ENCODE assay signal across 11 cellular contexts in the genomic region with DNA sequence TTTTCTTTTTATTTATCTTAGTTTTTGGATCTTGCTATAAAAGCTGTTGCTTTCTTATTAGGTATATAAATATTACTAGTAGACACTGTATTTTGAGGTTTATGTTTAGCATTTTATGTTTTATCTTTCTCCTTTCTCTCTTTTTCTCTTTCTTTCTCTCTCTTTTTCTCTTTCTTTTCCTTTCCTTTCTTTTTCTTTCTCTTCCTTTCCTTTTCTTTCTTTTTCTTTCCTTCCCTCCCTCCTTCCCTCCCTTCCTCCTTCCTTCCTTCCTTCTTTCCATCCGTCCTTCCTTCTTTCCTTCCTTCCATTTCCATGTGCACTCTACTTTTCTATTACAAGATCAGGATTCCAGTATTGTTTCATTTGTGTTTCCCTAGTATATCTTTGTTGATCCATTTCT.
"Had no signal": no experiment of that assay in that cellular context is flagged by ENCODE, and none has a peak within 500 bp of the region (broad histone marks: within the 10 kb centered on the region; RNA-seq: fewer than 3 reads in every experiment).

No MANE protein-coding gene starts in this region.

- H3K9ac ChIP-seq: KMS-11 had no signal

- H3K4me3 Mint-ChIP-seq: GM23338, H9, HFFc6 had no signal

- H3K4me2 ChIP-seq: GM23338, KMS-11 had no signal

- H2AFZ ChIP-seq: GM23338 had no signal

- H3K27ac Mint-ChIP-seq: GM23338, H9, HFFc6 had no signal

- FAIRE-seq: H1, H54 had no signal

- H3K27ac ChIP-seq: HL-60, KMS-11 had no signal

- H3K4me3 ChIP-seq: GM23338 had no signal

- ATAC-seq: GM23338 had no signal

- DNase-seq: H9, HCEC 1CT, HFFc6, IMR-90, Karpas-422, KBM-7 had no signal

- H3K4me1 Mint-ChIP-seq: GM23338, H9 had no signal

- H3K9me3 Mint-ChIP-seq: GM23338, H9 had no signal
